9 cellular contexts compared by ENCODE assay signal in genomic region chr7:94374231-94374630, GRCh38. TPM values are rescaled to one million over a fixed set of nuclear protein-coding genes. Genes with fewer than 3 reads are reported as not detected.
DNase-seq lines count a peak whose midpoint lies in the region; ATAC-seq and TF ChIP-seq lines count a peak whose summit lies in the region.
"Had no signal": no experiment of that assay in that cellular context is flagged by ENCODE, and none has a peak within 500 bp of the region (broad histone marks: within the 10 kb centered on the region; RNA-seq: fewer than 3 reads in every experiment).

No MANE protein-coding gene starts in this region.

- H3K4me1 ChIP-seq in duodenal mucosa (ENCODE audit: control insufficient read depth in 1 of 2, insufficient read depth in 2 of 2, low read length in 2 of 2) (no peaks in the 10 kb centered on the region), lower lobe of right lung (peaks cover 10% of the 10 kb centered on the region), transverse colon (peaks cover 0 to 22% (median 4%) of the 10 kb centered on the region in 4 donors)

- ATAC-seq in lower lobe of right lung = peak; percentile 77 to 78

- in situ Hi-C loops in transverse colon (cut with MboI; ENCODE audit: low pct_ligation_motif_present in 1 of 4, low pct_unique_long_range_greater_than_20kb in 1 of 4, low sequenced_read_pairs in 3 of 4) = no loop called here

- intact Hi-C loops in lower lobe of right lung (cut with DNase I) (no loop called here), transverse colon (cut with DNase I; ENCODE audit: low total_unique reads) (no loop called here)

- DNase-seq in LHCN-M2 (ENCODE audit: low read depth) (peak; percentile 96), lower lobe of right lung (peak; percentile 54), transverse colon (peak; percentile 61), OCI-M2 (lab: John Stamatoyannopoulos, UW; ENCODE audit: unreplicated experiment) (no peak), NCI-H510A (lab: John Stamatoyannopoulos, UW) (no peak)
- DNase-seq in activated effector memory CD4-positive, alpha-beta T cell treated with anti-CD3 and anti-CD28 coated beads, Interleukin-2, amount 50 U/mL, for 16 hours = no peak
- DNase-seq in stimulated activated CD8-positive, alpha-beta memory T cell treated with anti-CD3 and anti-CD28 coated beads, Interleukin-4, amount 100 ng/mL, for 48 hours = no peak
- DNase-seq: NCI-H524 treated with DMSO at 0.1 percent for 48 hours had no signal

- 22 to 29% methylated on average over 1 to 2 of the region's 2 CpGs for WGBS in transverse colon (ENCODE audit: low coverage in 1 of 2), 2 donors

- no peaks in the 10 kb centered on the region for H3K36me3 ChIP-seq in duodenal mucosa (ENCODE audit: control insufficient read depth in 1 of 2, insufficient read depth in 2 of 2, low read length in 2 of 2)
- H3K36me3 ChIP-seq in lower lobe of right lung = no peaks in the 10 kb centered on the region
- no peaks in the 10 kb centered on the region for H3K36me3 ChIP-seq in transverse colon

- no peak overlapping the region for H3K4me3 ChIP-seq in duodenal mucosa (ENCODE audit: low read depth in 1 of 2, low read length in 2 of 2)
- no peak overlapping the region for H3K4me3 ChIP-seq in lower lobe of right lung
- peak overlapping the region in 1 of 4 donors; percentile 20 for H3K4me3 ChIP-seq in transverse colon

- no peak for TF ChIP-seq EP300 in transverse colon (IDR thresholded peaks at IDR 0.05; ENCODE audit: low read depth)

- peak overlapping the region; percentile 50 for H3K27ac ChIP-seq in duodenal mucosa (ENCODE audit: low read depth, low read length)
- H3K27ac ChIP-seq in lower lobe of right lung = peak overlapping the region; percentile 32
- peak overlapping the region; percentile 83 to 90 (median 88) for H3K27ac ChIP-seq in transverse colon

- H3K9me3 ChIP-seq in duodenal mucosa (ENCODE audit: control insufficient read depth in 1 of 2, low read length in 2 of 2) (no peaks in the 10 kb centered on the region), lower lobe of right lung (no peaks in the 10 kb centered on the region), transverse colon (no peaks in the 10 kb centered on the region)

- H3K27me3 ChIP-seq in duodenal mucosa (ENCODE audit: control insufficient read depth in 1 of 2, insufficient read depth in 2 of 2, low read length in 2 of 2) = no peaks in the 10 kb centered on the region
- H3K27me3 ChIP-seq in lower lobe of right lung (ENCODE audit: low read depth) = no peaks in the 10 kb centered on the region
- no peaks in the 10 kb centered on the region for H3K27me3 ChIP-seq in transverse colon

- no peak for TF ChIP-seq CTCF in lower lobe of right lung (IDR thresholded peaks at IDR 0.05)
- no peak for TF ChIP-seq CTCF in transverse colon (IDR thresholded peaks at IDR 0.05)

- peak; percentile 33 for TF ChIP-seq POLR2A in transverse colon (IDR thresholded peaks at IDR 0.05)

- H3K9ac ChIP-seq in duodenal mucosa (ENCODE audit: low read depth in 1 of 2, low read length in 2 of 2) = no peak overlapping the region

RNA-seq across cellular contexts. Expression of gene COL1A2, which starts 20.5 kb away (rescaled TPM):
- total RNA-seq in LHCN-M2 (2014; rRNA removed) (808 and 986 TPM in 2 replicates), lower lobe of right lung (252 TPM), transverse colon (100 to 1,000 TPM in 2 of 4 donors, 10 to 100 TPM in 2; 47.0 to 499 (median 75.9) TPM)
- polyA plus RNA-seq in LHCN-M2 (2012) = 1,193 TPM

Comparison
In these comparisons a context has a peak if more than half of its experiments do, and no peak if none do; other contexts are left out.
1. DNase-seq: peak in LHCN-M2 (single experiment), lower lobe of right lung (single experiment) and transverse colon (single experiment); none in OCI-M2 (single experiment), NCI-H510A (single experiment), activated effector memory CD4-positive, alpha-beta T cell treated with anti-CD3 and anti-CD28 coated beads, Interleukin-2, amount 50 U/mL, for 16 hours (single experiment) and stimulated activated CD8-positive, alpha-beta memory T cell treated with anti-CD3 and anti-CD28 coated beads, Interleukin-4, amount 100 ng/mL, for 48 hours (single experiment).
2. H3K27ac ChIP-seq: peak in every context shown above with its lines; median percentile 88 in transverse colon; 50 in duodenal mucosa; 32 in lower lobe of right lung.